ENCODE assay signal across 13 cellular contexts in genomic region chr22:41562461-41562860, GRCh38. TPM values are rescaled to one million over a fixed set of nuclear protein-coding genes. Genes with fewer than 3 reads are reported as not detected.
DNase-seq lines count a peak whose midpoint lies in the region; ATAC-seq and TF ChIP-seq lines count a peak whose summit lies in the region.
"Had no signal": no experiment of that assay in that cellular context is flagged by ENCODE, and none has a peak within 500 bp of the region (broad histone marks: within the 10 kb centered on the region; RNA-seq: fewer than 3 reads in every experiment).

No MANE protein-coding gene starts in this region.

- H3K4ac ChIP-seq in mesendoderm (ENCODE audit: low read depth, low read length) = no peak overlapping the region

- no peak overlapping the region for H2AK5ac ChIP-seq in mesendoderm (ENCODE audit: low read length)

- H3K4me1 ChIP-seq in HCT116 (ENCODE audit: control insufficient read depth in 1 of 2, insufficient read depth in 2 of 2, low read length in 2 of 2) (peaks cover 32 to 66% of the 10 kb centered on the region in 2 experiments), mesendoderm (ENCODE audit: control insufficient read depth, low read depth, low read length) (no peaks in the 10 kb centered on the region), stomach smooth muscle (ENCODE audit: control insufficient read depth, insufficient read depth, low read length) (peaks cover 36% of the 10 kb centered on the region)

- no peak overlapping the region for H2BK15ac ChIP-seq in mesendoderm (replicated peaks; ENCODE audit: low read depth)

- no peak overlapping the region for H2BK120ac ChIP-seq in mesendoderm (ENCODE audit: low read depth, low read length)

- H3K9me2 ChIP-seq in HCT116 (ENCODE audit: insufficient read depth) = no peaks in the 10 kb centered on the region

- no peak overlapping the region for H3K23ac ChIP-seq in mesendoderm (ENCODE audit: low read length)

- H3K9ac ChIP-seq in HCT116 (ENCODE audit: low read length) (no peak overlapping the region), mesendoderm (ENCODE audit: low read length) (no peak overlapping the region), stomach smooth muscle (ENCODE audit: low read length in 2 of 2) (no peak overlapping the region)

- no peak overlapping the region for H2AFZ ChIP-seq in HCT116 (ENCODE audit: low read depth, low read length, poor library complexity, severe bottlenecking)

- peak overlapping the region; percentile 79 for H3K4me2 ChIP-seq in HCT116 (ENCODE audit: low read length)
- no peak overlapping the region for H3K4me2 ChIP-seq in mesendoderm (ENCODE audit: low read length)

- no peak for DNase-seq in HCT116 (ENCODE audit: low read depth, low spot score)
- DNase-seq in astrocyte of the cerebellum (ENCODE audit: low read depth) = no peak
- DNase-seq in mesendoderm = no peak
- no peak for DNase-seq in GM19240 (ENCODE audit: insufficient read length, low spot score)
- DNase-seq in NCI-H774 (lab: John Stamatoyannopoulos, UW) = no peak
- DNase-seq: activated naive CD4-positive, alpha-beta T cell treated with Interleukin-2 at 50 U/mL for 16 hours; CD4-positive, CD25-positive, alpha-beta regulatory T cell; central memory CD4-positive, alpha-beta T cell; NK-92 treated with Interleukin-12 subunit alpha and Interleukin-12 subunit beta, amount 100 ng/mL, for 24 hours had no signal

- RAD21 ChIA-PET in HCT116 (lab: Charles Lee; ENCODE audit: low non-redundant PET in 1 of 2, low total read pairs in 2 of 2, uncharacterized antibody in 2 of 2, unreplicated experiment in 2 of 2) = no interaction called here

- no peaks in the 10 kb centered on the region for H3K27me3 ChIP-seq in HCT116 (ENCODE audit: insufficient read depth, low read length)
- H3K27me3 ChIP-seq in mesendoderm (ENCODE audit: insufficient read depth, low read length, poor library complexity) = no peaks in the 10 kb centered on the region
- H3K27me3 ChIP-seq in stomach smooth muscle (ENCODE audit: control insufficient read depth in 1 of 2, insufficient read depth in 2 of 2, low read length in 2 of 2) = no peaks in the 10 kb centered on the region
- H3K27me3 ChIP-seq: SJSA1 had no signal

- no peaks in the 10 kb centered on the region for H3K79me1 ChIP-seq in mesendoderm (ENCODE audit: low read length)

- WGBS in mesendoderm (ENCODE audit: extremely low coverage, insufficient coverage, low lambda C conversion rate) = no CpG with 5 or more reads among the region's 4 CpGs

- peak overlapping the region; percentile 20; the same call in 1 of the 2 replicates for H3K27ac ChIP-seq in HCT116 (ENCODE audit: low read depth, low read length)
- peak overlapping the region; percentile 38 for H3K27ac ChIP-seq in mesendoderm (ENCODE audit: low read depth, low read length)
- peak overlapping the region; percentile 24 for H3K27ac ChIP-seq in stomach smooth muscle (ENCODE audit: low read length)
- H3K27ac ChIP-seq: epithelial cell of prostate had no signal

- H2BK5ac ChIP-seq in mesendoderm (ENCODE audit: low read length) = no peak overlapping the region

- H3K56ac ChIP-seq in mesendoderm (ENCODE audit: low read length) = no peak overlapping the region

- H4K20me1 ChIP-seq in HCT116 (ENCODE audit: insufficient read depth) = no peaks in the 10 kb centered on the region

- H3K9me3 ChIP-seq in HCT116 (ENCODE audit: control insufficient read depth in 1 of 2, insufficient read depth in 1 of 2, low read depth in 1 of 2, low read length in 2 of 2) (no peaks in the 10 kb centered on the region), stomach smooth muscle (ENCODE audit: control insufficient read depth in 2 of 2, low read length in 2 of 2) (no peaks in the 10 kb centered on the region)

- no peaks in the 10 kb centered on the region for H3K79me2 ChIP-seq in HCT116 (ENCODE audit: insufficient read depth, low read length)
- no peaks in the 10 kb centered on the region for H3K79me2 ChIP-seq in mesendoderm (ENCODE audit: control insufficient read depth, insufficient read depth, low read length)

- no peak for ATAC-seq in HCT116
- ATAC-seq in HG03432 (IDR thresholded peaks at IDR 0.05; ENCODE audit: unreplicated experiment) = no peak

- BruUV-seq in HCT116 (replicated peaks; lab: Mats Ljungman, UMichigan) = no TSS peak

- H3K18ac ChIP-seq in mesendoderm (ENCODE audit: low read length) = peak overlapping the region; percentile 16

- POLR2A ChIA-PET in HCT116 (lab: Charles Lee) = interaction anchor here (1.8 kb wide), 1 partner anchor 28 kb away, joined by 15 read pairs; the partner anchor contains the start of gene PMM1

- in situ Hi-C loops in astrocyte of the cerebellum (cut with HindIII; ENCODE audit: low sequenced_read_pairs) = loop anchor here (5.0 kb wide), 1 partner anchor 40 kb away; no protein-coding TSS in a partner anchor

- H3K36me3 ChIP-seq in HCT116 (ENCODE audit: control insufficient read depth in 1 of 2, insufficient read depth in 2 of 2, low read length in 2 of 2) (no peaks in the 10 kb centered on the region), mesendoderm (ENCODE audit: control insufficient read depth, insufficient read depth, low read length) (no peaks in the 10 kb centered on the region), stomach smooth muscle (ENCODE audit: control insufficient read depth in 2 of 2, insufficient read depth in 2 of 2, low read length in 2 of 2) (no peaks in the 10 kb centered on the region)
- H3K36me3 ChIP-seq: SJSA1 had no signal

- H4K8ac ChIP-seq in mesendoderm (ENCODE audit: low read depth, low read length) = no peak overlapping the region

- no peak overlapping the region for H4K5ac ChIP-seq in mesendoderm (ENCODE audit: low read length)

- intact Hi-C loops in HCT116 (cut with micrococcal nuclease) = no loop called here

- TF ChIP-seq POLR2A in HCT116 (IDR thresholded peaks at IDR 0.05; ENCODE audit: borderline replicate concordance, extremely low read depth, insufficient read depth, insufficient read length) = no peak

- TF ChIP-seq RAD21 in HCT116 (IDR thresholded peaks at IDR 0.05; ENCODE audit: low read depth) = no peak

- H3K4me3 ChIP-seq in HCT116 (replicated peaks in 1 of 2; ENCODE audit: low read depth in 1 of 2, low read length in 2 of 2) (no peak overlapping the region), astrocyte of the cerebellum (ENCODE audit: low read depth, low read length) (peak overlapping the region; percentile 46), mesendoderm (ENCODE audit: low read length) (no peak overlapping the region), stomach smooth muscle (ENCODE audit: low read length in 2 of 2) (no peak overlapping the region)
- H3K4me3 ChIP-seq: SJSA1 had no signal

- TF ChIP-seq CTCF in HCT116 (IDR thresholded peaks at IDR 0.05 in 2 of 3, conservative IDR thresholded peaks at IDR 0.05 in 1 of 3; ENCODE audit: borderline replicate concordance in 1 of 3, insufficient read depth in 1 of 3, low read depth in 2 of 3, low read length in 2 of 3) (no peak), astrocyte of the cerebellum (IDR thresholded peaks at IDR 0.05; ENCODE audit: low read depth, low read length, missing control alignments) (peak; percentile 3)

- CTCF ChIA-PET in HCT116 (lab: Charles Lee) = no interaction called here

TF ChIP-seq in HCT116, 20 proteins besides CTCF, POLR2A, EP300 and RAD21 (continues in another document):
- no peak for TF ChIP-seq JUND (IDR thresholded peaks at IDR 0.05)
- no peak for TF ChIP-seq POLR2AphosphoS5 (IDR thresholded peaks at IDR 0.05; ENCODE audit: low read depth, low read length)
- TF ChIP-seq EZH2 (IDR thresholded peaks at IDR 0.05) = no peak
- no peak for TF ChIP-seq YY1 (IDR thresholded peaks at IDR 0.05; ENCODE audit: extremely low read depth, insufficient replicate concordance, low read depth, low read length)
- no peak for TF ChIP-seq MAX (IDR thresholded peaks at IDR 0.05)
- no peak for TF ChIP-seq REST (IDR thresholded peaks at IDR 0.05; ENCODE audit: low read depth)

RNA-seq across cellular contexts. Expression of gene CSDC2, which starts 1.7 kb away (rescaled TPM):
- 0.22 TPM for total RNA-seq in HCT116 (2021; ENCODE audit: unreplicated experiment)
- 0.15 and 0.17 TPM in 2 replicates for polyA plus RNA-seq in HCT116 (2012)
- polyA plus RNA-seq in mesendoderm (2013, experiment 1 of 2) = 2.6 TPM
- 2.4 TPM for polyA plus RNA-seq in mesendoderm (2013, experiment 2 of 2)
- total RNA-seq: CD4-positive, CD25-positive, alpha-beta regulatory T cell; SJSA1 had no signal
- polyA plus RNA-seq: CD4-positive, CD25-positive, alpha-beta regulatory T cell had no signal

RNA-seq across cellular contexts. Expression of gene POLR3H, which starts 18.2 kb away (rescaled TPM):
- 62.1 TPM for total RNA-seq in HCT116 (2021; ENCODE audit: unreplicated experiment)
- 30.7 and 31.8 TPM in 2 replicates for polyA plus RNA-seq in HCT116 (2012)
- 25.5 TPM for polyA plus RNA-seq in mesendoderm (2013, experiment 1 of 2)
- 24.3 TPM for polyA plus RNA-seq in mesendoderm (2013, experiment 2 of 2)

RNA-seq across cellular contexts. Expression of gene PMM1, which starts 27.2 kb away (rescaled TPM):
- 31.7 TPM for total RNA-seq in HCT116 (2021; ENCODE audit: unreplicated experiment)
- 47.8 and 51.4 TPM in 2 replicates for polyA plus RNA-seq in HCT116 (2012)
- polyA plus RNA-seq in mesendoderm (2013, experiment 1 of 2) = 6.4 TPM
- 6.6 TPM for polyA plus RNA-seq in mesendoderm (2013, experiment 2 of 2)

RNA-seq across cellular contexts. Expression of gene DESI1, which starts 58.4 kb away (rescaled TPM):
- total RNA-seq in HCT116 (2021; ENCODE audit: unreplicated experiment) = 40.8 TPM
- 13.1 and 19.5 TPM in 2 replicates for polyA plus RNA-seq in HCT116 (2012)
- polyA plus RNA-seq in mesendoderm (2013, experiment 1 of 2) = 31.4 TPM
- polyA plus RNA-seq in mesendoderm (2013, experiment 2 of 2) = 32.2 TPM

RNA-seq across cellular contexts. Expression of gene XRCC6, which starts 58.6 kb away (rescaled TPM):
- 588 TPM for total RNA-seq in HCT116 (2021; ENCODE audit: unreplicated experiment)
- polyA plus RNA-seq in HCT116 (2012) = 439 and 562 TPM in 2 replicates
- polyA plus RNA-seq in mesendoderm (2013, experiment 1 of 2) = 435 TPM
- 429 TPM for polyA plus RNA-seq in mesendoderm (2013, experiment 2 of 2)
